ENCODE assay signal across 19 cellular contexts in genomic region chr1:147509786-147510360, GRCh38. TPM values are rescaled to one million over a fixed set of nuclear protein-coding genes. Genes with fewer than 3 reads are reported as not detected.
A peak's percentile ranks its signal among the peaks of the same experiment; 100 is the strongest.
DNase-seq lines count a peak whose midpoint lies in the region; ATAC-seq and TF ChIP-seq lines count a peak whose summit lies in the region.
"Had no signal": no experiment of that assay in that cellular context is flagged by ENCODE, and none has a peak within 500 bp of the region (broad histone marks: within the 10 kb centered on the region; RNA-seq: fewer than 3 reads in every experiment).

No MANE protein-coding gene starts in this region.

- no peak for ATAC-seq in HG03280 (IDR thresholded peaks at IDR 0.05; ENCODE audit: unreplicated experiment)
- ATAC-seq in GM21723 (IDR thresholded peaks at IDR 0.05; ENCODE audit: unreplicated experiment), result no peak
- ATAC-seq in HG03571 (IDR thresholded peaks at IDR 0.05; ENCODE audit: unreplicated experiment), result no peak
- ATAC-seq: activated CD4-positive, alpha-beta T cell treated with anti-CD3 and anti-CD28 coated beads for 36 hours; T-helper 17 cell had no signal

- H3K9me3 ChIP-seq in HAP-1 (no peaks in the 10 kb centered on the region), left ventricle myocardium inferior (replicated peaks) (no peaks in the 10 kb centered on the region)
- H3K9me3 ChIP-seq: neutrophil, SJSA1, thoracic aorta had no signal

- intact Hi-C loops in left ventricle myocardium inferior (cut with micrococcal nuclease), result no loop called here

- H3K4me3 ChIP-seq in HAP-1 (no peak overlapping the region), left ventricle myocardium inferior (peak overlapping the region; percentile 42)
- H3K4me3 ChIP-seq: SJSA1, thoracic aorta had no signal

- H3K27ac ChIP-seq in left ventricle myocardium inferior (replicated peaks), result peak overlapping the region; percentile 76
- H3K27ac ChIP-seq: neutrophil, SJSA1, thoracic aorta had no signal

- DNase-seq in HAP-1 (ENCODE audit: low spot score in 2 of 2) (peak; percentile 8 to 46), amniotic epithelial cell (ENCODE audit: low read depth) (peak; percentile 32), left ventricle myocardium inferior (peak; percentile 35), retina (peak; percentile 27)
- DNase-seq: activated CD4-positive, alpha-beta T cell treated with anti-CD3 and anti-CD28 coated beads for 36 hours; activated naive CD4-positive, alpha-beta T cell; amniotic stem cell; EL; kidney; NCI-H1417 treated with DMSO at 0.1 percent for 48 hours; stimulated activated CD4-positive, alpha-beta T cell treated with anti-CD3 and anti-CD28 coated beads, Interleukin-4, amount 100 ng/mL, for 1 hour; stimulated activated naive CD4-positive, alpha-beta T cell; T-helper 17 cell had no signal

- H3K4me1 ChIP-seq in HAP-1 (peaks cover 21% of the 10 kb centered on the region), left ventricle myocardium inferior (peaks cover 33% of the 10 kb centered on the region)
- H3K4me1 ChIP-seq: SJSA1 had no signal

- no peaks in the 10 kb centered on the region for H3K27me3 ChIP-seq in HAP-1 (ENCODE audit: low read depth)
- no peaks in the 10 kb centered on the region for H3K27me3 ChIP-seq in left ventricle myocardium inferior (ENCODE audit: low read depth)
- H3K27me3 ChIP-seq: SJSA1 had no signal

- in situ Hi-C loops in HAP-1 (cut with MboI; ENCODE audit: low sequenced_read_pairs), result no loop called here

- H3K36me3 ChIP-seq in HAP-1 (replicated peaks) (no peaks in the 10 kb centered on the region), left ventricle myocardium inferior (no peaks in the 10 kb centered on the region)
- H3K36me3 ChIP-seq: neutrophil, SJSA1, thoracic aorta had no signal

- no peak for TF ChIP-seq CTCF in left ventricle myocardium inferior (IDR thresholded peaks at IDR 0.05; ENCODE audit: borderline replicate concordance)

RNA-seq across cellular contexts. Expression of gene BCL9, which starts 31.4 kb away (rescaled TPM):
- total RNA-seq in left ventricle myocardium inferior, result 12.0 TPM
